1 cellular context compared by ENCODE assay signal in genomic region chr10:25068152-25069058, GRCh38.
TF ChIP-seq lines count a peak whose summit lies in the region.

No MANE protein-coding gene starts in this region.

TF ChIP-seq in HEK293, 187 proteins besides CTCF, POLR2A, EP300 and RAD21 (continued from another document and continues in another):
- no peak for TF ChIP-seq PRDM2 (tag by site-specific recombination; IDR thresholded peaks at IDR 0.05; ENCODE audit: borderline replicate concordance)
- TF ChIP-seq ZNF48 (tag by site-specific recombination; IDR thresholded peaks at IDR 0.05) = no peak
- TF ChIP-seq ZNF114 (tag by site-specific recombination; IDR thresholded peaks at IDR 0.05) = no peak
- TF ChIP-seq ZNF26 (tag by site-specific recombination; IDR thresholded peaks at IDR 0.05) = no peak
- TF ChIP-seq KLF16 (tag by site-specific recombination; IDR thresholded peaks at IDR 0.05) = no peak
- TF ChIP-seq ZNF148 (tag by site-specific recombination; IDR thresholded peaks at IDR 0.05; ENCODE audit: borderline replicate concordance) = no peak
- no peak for TF ChIP-seq PRDM4 (tag by site-specific recombination; IDR thresholded peaks at IDR 0.05)
- TF ChIP-seq ZBTB11 (tag by site-specific recombination; conservative IDR thresholded peaks at IDR 0.05; ENCODE audit: low read depth) = no peak
- no peak for TF ChIP-seq ZBTB7A (tag by site-specific recombination; IDR thresholded peaks at IDR 0.05; ENCODE audit: low read depth)
- peak; percentile 74; the same call in 1 of the 2 replicates for TF ChIP-seq ZNF184 (tag by site-specific recombination; IDR thresholded peaks at IDR 0.05)
- no peak for TF ChIP-seq ZNF658 (tag by site-specific recombination; IDR thresholded peaks at IDR 0.05)
- no peak for TF ChIP-seq ZSCAN18 (tag by site-specific recombination; IDR thresholded peaks at IDR 0.05)
- no peak for TF ChIP-seq ZNF132 (tag by site-specific recombination; IDR thresholded peaks at IDR 0.05; ENCODE audit: borderline replicate concordance)
- TF ChIP-seq ZNF169 (tag by site-specific recombination; IDR thresholded peaks at IDR 0.05) = no peak
- TF ChIP-seq ZBTB8A (tag by site-specific recombination; IDR thresholded peaks at IDR 0.05) = no peak
- TF ChIP-seq TCF7L2 (IDR thresholded peaks at IDR 0.05; ENCODE audit: borderline replicate concordance, low read depth, low read length) = no peak
- no peak for TF ChIP-seq ZNF792 (tag by site-specific recombination; IDR thresholded peaks at IDR 0.05)
- no peak for TF ChIP-seq BCL11B (tag by site-specific recombination; IDR thresholded peaks at IDR 0.05; ENCODE audit: low read depth)
- TF ChIP-seq ZNF785 (tag by site-specific recombination; IDR thresholded peaks at IDR 0.05) = no peak
- TF ChIP-seq ZNF701 (tag by site-specific recombination; IDR thresholded peaks at IDR 0.05) = no peak
- TF ChIP-seq ZNF37A (tag by site-specific recombination; IDR thresholded peaks at IDR 0.05) = no peak
- no peak for TF ChIP-seq OVOL3 (tag by site-specific recombination; IDR thresholded peaks at IDR 0.05)
- TF ChIP-seq SP3 (tag by site-specific recombination; IDR thresholded peaks at IDR 0.05) = no peak
- TF ChIP-seq GLIS2 (tag by site-specific recombination; IDR thresholded peaks at IDR 0.05) = no peak
- TF ChIP-seq ZBTB26 (tag by site-specific recombination; optimal IDR thresholded peaks at IDR 0.05) = no peak
- no peak for TF ChIP-seq ZNF544 (tag by site-specific recombination; IDR thresholded peaks at IDR 0.05)
- no peak for TF ChIP-seq MZF1 (tag by site-specific recombination; IDR thresholded peaks at IDR 0.05; ENCODE audit: borderline replicate concordance)
- no peak for TF ChIP-seq ZNF18 (tag by site-specific recombination; IDR thresholded peaks at IDR 0.05)
- no peak for TF ChIP-seq KLF17 (tag by site-specific recombination; IDR thresholded peaks at IDR 0.05)
- no peak for TF ChIP-seq ZNF19 (tag by site-specific recombination; IDR thresholded peaks at IDR 0.05; ENCODE audit: low read depth)
- TF ChIP-seq MEIS1 (CRISPR knock-in tag; IDR thresholded peaks at IDR 0.05; ENCODE audit: borderline replicate concordance) = no peak
- no peak for TF ChIP-seq ZNF239 (tag by site-specific recombination; IDR thresholded peaks at IDR 0.05)
- no peak for TF ChIP-seq IKZF3 (tag by site-specific recombination; IDR thresholded peaks at IDR 0.05)
- no peak for TF ChIP-seq SCRT2 (tag by site-specific recombination; IDR thresholded peaks at IDR 0.05)
- no peak for TF ChIP-seq ZNF121 (tag by site-specific recombination; IDR thresholded peaks at IDR 0.05)
- no peak for TF ChIP-seq ZFP3 (tag by site-specific recombination; IDR thresholded peaks at IDR 0.05; ENCODE audit: low read depth)
- TF ChIP-seq ZNF157 (tag by site-specific recombination; IDR thresholded peaks at IDR 0.05) = no peak
- no peak; the same call in 1 of the 2 replicates for TF ChIP-seq ZNF10 (tag by site-specific recombination; IDR thresholded peaks at IDR 0.05)
- no peak for TF ChIP-seq ZNF777 (tag by site-specific recombination; IDR thresholded peaks at IDR 0.05; ENCODE audit: borderline replicate concordance)
- TF ChIP-seq ZIC2 (tag by site-specific recombination; IDR thresholded peaks at IDR 0.05) = no peak
- TF ChIP-seq SP2 (tag by site-specific recombination; IDR thresholded peaks at IDR 0.05) = no peak
- no peak for TF ChIP-seq ZNF555 (tag by site-specific recombination; conservative IDR thresholded peaks at IDR 0.05)
